8 cellular contexts compared by ENCODE assay signal in the genomic region with DNA sequence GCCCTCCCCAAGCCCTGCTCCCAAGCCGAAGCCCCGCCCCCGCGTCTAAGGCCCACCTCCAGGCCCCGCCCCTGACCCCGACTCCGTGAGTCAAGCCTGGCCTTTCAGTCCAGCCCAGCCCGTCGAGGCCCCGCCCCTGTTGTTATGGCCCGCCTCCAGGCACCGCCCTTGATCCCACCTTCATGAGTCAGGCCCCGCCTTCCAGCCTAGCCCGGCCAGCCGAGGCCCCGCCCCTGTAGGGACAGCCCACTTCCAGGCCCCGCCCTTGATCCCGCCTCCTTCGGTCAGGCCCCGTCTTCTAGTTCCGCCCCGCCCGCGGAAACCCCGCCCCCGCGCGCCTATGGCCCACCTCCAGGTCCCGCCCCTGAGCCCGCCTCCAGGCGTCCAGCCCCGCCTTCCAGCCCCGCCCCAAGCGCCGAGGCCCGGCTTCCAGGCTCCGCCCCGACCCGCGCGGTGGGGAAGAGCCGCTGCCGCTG. TPM values are rescaled to one million over a fixed set of nuclear protein-coding genes. Genes with fewer than 3 reads are reported as not detected.
DNase-seq lines count a peak whose midpoint lies in the region; ATAC-seq and TF ChIP-seq lines count a peak whose summit lies in the region.

No MANE protein-coding gene starts in this region.

- peaks cover 16% of the 10 kb centered on the region for H3K4me1 ChIP-seq in upper lobe of right lung

- ATAC-seq in HG02885 (IDR thresholded peaks at IDR 0.05; ENCODE audit: poor library complexity, unreplicated experiment) (peak; percentile 87), left cardiac atrium (peak; percentile 94 to 96), upper lobe of right lung (peak; percentile 94)

- in situ Hi-C loops in GM13976 (cut with MboI; ENCODE audit: low sequenced_read_pairs, unreplicated experiment): no loop called here

- DNase-seq in GM13976 (ENCODE audit: low spot score) (peak; percentile 100), NCI-H146 treated with DMSO at 0.1 percent for 48 hours (lab: John Stamatoyannopoulos, UW; ENCODE audit: unreplicated experiment) (peak; percentile 86), T-helper 1 cell (peak; percentile 99 to 100 (median 100)), amniotic epithelial cell (ENCODE audit: low read depth) (peak; percentile 96), left cardiac atrium (peak; percentile 99), posterior vena cava (ENCODE audit: low spot score) (peak; percentile 100), upper lobe of right lung (peak; percentile 100)

- no peaks in the 10 kb centered on the region for H3K9me3 ChIP-seq in upper lobe of right lung

- peak overlapping the region; percentile 93 for H3K4me3 ChIP-seq in upper lobe of right lung

- TF ChIP-seq CTCF in GM13976 (IDR thresholded peaks at IDR 0.05; ENCODE audit: borderline replicate concordance, control extremely low read depth, extremely low read depth, insufficient read depth, missing control alignments) (no peak), upper lobe of right lung (IDR thresholded peaks at IDR 0.05) (no peak)

- H3K36me3 ChIP-seq in upper lobe of right lung: no peaks in the 10 kb centered on the region

- peak overlapping the region; percentile 87 for H3K27ac ChIP-seq in upper lobe of right lung

- intact Hi-C loops in left cardiac atrium (cut with DNase I) (loop anchor here in 1 of 2 donors (5.0 kb wide), 1 partner anchor 166 kb away; the partner anchor contains the start of gene MORC3), posterior vena cava (cut with DNase I) (no loop called here), upper lobe of right lung (cut with DNase I) (no loop called here)

- H3K27me3 ChIP-seq in upper lobe of right lung: no peaks in the 10 kb centered on the region

RNA-seq across cellular contexts. Expression of gene DOP1B, which starts 0.2 kb away (rescaled TPM):
- 1 to 10 TPM; 6.5 to 7.0 TPM for total RNA-seq in left cardiac atrium
- 10 to 100 TPM; 12.4 to 17.2 TPM for total RNA-seq in posterior vena cava
- total RNA-seq in upper lobe of right lung: 19.0 TPM

RNA-seq across cellular contexts. Expression of gene CBR3, which starts 21.5 kb away (rescaled TPM):
- total RNA-seq in left cardiac atrium (1 to 10 TPM; 4.9 to 7.5 TPM), posterior vena cava (10 to 100 TPM; 12.2 to 12.5 TPM), upper lobe of right lung (4.1 TPM)

Comparison
In these comparisons a context has a peak if more than half of its experiments do, and no peak if none do; other contexts are left out.
1. Peak in every context shown above with its lines: DNase-seq, ATAC-seq, H3K4me3 ChIP-seq and H3K27ac ChIP-seq.